3 cellular contexts compared by ENCODE assay signal in the genomic region with DNA sequence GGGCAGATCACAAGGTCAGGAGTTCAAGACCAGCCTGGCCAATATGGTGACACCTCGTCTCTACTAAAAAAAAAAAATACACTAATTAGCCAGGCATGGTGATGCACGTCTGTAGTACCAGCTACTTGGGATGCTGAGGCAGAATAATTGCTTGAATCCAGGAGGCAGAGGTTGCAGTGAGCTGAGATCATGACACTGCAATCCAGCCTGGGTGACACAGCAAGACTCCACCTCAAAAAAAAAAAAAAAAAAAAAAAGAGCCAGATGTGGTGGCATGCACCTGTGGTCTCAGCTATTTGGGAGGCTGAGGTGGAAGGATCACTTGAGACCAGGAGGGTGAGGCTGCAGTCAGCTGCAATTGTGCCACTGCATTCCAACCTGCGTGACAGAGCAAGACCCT.
A peak's percentile ranks its signal among the peaks of the same experiment; 100 is the strongest.
TF ChIP-seq lines count a peak whose summit lies in the region.

No MANE protein-coding gene starts in this region.

TF ChIP-seq in HEK293, 187 proteins besides CTCF, POLR2A, EP300 and RAD21:
- TF ChIP-seq, protein P1, sequence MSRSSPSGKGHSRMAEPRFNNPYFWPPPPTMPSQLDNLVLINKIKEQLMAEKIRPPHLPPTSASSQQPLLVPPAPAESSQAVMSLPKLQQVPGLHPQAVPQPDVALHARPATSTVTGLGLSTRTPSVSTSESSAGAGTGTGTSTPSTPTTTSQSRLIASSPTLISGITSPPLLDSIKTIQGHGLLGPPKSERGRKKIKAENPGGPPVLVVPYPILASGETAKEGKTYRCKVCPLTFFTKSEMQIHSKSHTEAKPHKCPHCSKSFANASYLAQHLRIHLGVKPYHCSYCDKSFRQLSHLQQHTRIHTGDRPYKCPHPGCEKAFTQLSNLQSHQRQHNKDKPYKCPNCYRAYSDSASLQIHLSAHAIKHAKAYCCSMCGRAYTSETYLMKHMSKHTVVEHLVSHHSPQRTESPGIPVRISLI (tag by site-specific recombination; IDR thresholded peaks at IDR 0.05): 0 out of 2 replicates have a peak, but pooled peaks have one; percentile 33

TF ChIP-seq in K562, 482 proteins besides CTCF, POLR2A, EP300 and RAD21:
- TF ChIP-seq ZNF384 (IDR thresholded peaks at IDR 0.05; ENCODE audit: low read depth, low read length) (peak; percentile 81), C11orf30 (IDR thresholded peaks at IDR 0.05; ENCODE audit: low read depth) (peak; percentile 58; the same call in 1 of the 2 replicates), MAFG (tag; conservative IDR thresholded peaks at IDR 0.05) (0 out of 2 replicates have a peak, but pooled peaks have one; percentile 31), NFE2 (IDR thresholded peaks at IDR 0.05; ENCODE audit: low read depth) (peak; percentile 57), ZNF316 (IDR thresholded peaks at IDR 0.05) (peak; percentile 80)

TF ChIP-seq in H1, 55 proteins besides CTCF, POLR2A, EP300 and RAD21:
- 0 out of 2 replicates have a peak, but pooled peaks have one; percentile 25 for TF ChIP-seq BACH1 (IDR thresholded peaks at IDR 0.05; ENCODE audit: low read length)
